ENCODE assay signal across 13 cellular contexts in the genomic region with DNA sequence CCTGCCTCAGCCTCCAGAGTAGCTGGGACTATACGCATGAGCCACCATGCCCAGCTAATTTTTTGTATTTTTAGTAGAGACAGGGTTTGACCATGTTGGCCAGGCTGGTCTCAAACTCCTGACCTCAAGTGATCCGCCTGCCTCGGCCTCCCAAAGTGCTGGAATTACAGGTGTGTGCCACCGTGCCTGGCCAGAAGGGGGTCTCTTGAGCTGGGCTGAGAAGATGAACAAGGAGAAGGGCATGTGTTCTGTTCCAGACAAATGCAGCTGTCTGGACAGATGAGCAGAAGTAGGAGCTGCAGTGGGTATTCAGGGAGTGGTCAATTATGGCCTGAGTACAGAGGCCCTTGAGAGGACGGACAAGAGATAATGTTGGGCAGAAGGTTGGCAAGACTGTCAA. TPM values are rescaled to one million over a fixed set of nuclear protein-coding genes. Genes with fewer than 3 reads are reported as not detected.
"Had no signal": no experiment of that assay in that cellular context is flagged by ENCODE, and none has a peak within 500 bp of the region (broad histone marks: within the 10 kb centered on the region; RNA-seq: fewer than 3 reads in every experiment).

No MANE protein-coding gene starts in this region.

RNA-seq across cellular contexts. Expression of gene ASIP, which starts 46.3 kb away (rescaled TPM):
- total RNA-seq: hepatocyte, kidney epithelial cell, lung, mesothelial cell of epicardium, natural killer cell, osteoblast, pancreas, psoas muscle, smooth muscle cell, stomach, thyroid gland, transverse colon, upper lobe of right lung had no signal
- polyA plus RNA-seq: pancreas, smooth muscle cell had no signal
